In genomic region chr10:105024184-105024583, GRCh38 we compare ENCODE assay signal across 16 cellular contexts.
"Had no signal": no experiment of that assay in that cellular context is flagged by ENCODE, and none has a peak within 500 bp of the region (broad histone marks: within the 10 kb centered on the region; RNA-seq: fewer than 3 reads in every experiment).

No MANE protein-coding gene starts in this region.

- H3K36me3 ChIP-seq: cardiac muscle cell, esophagus squamous epithelium, thoracic aorta, upper lobe of left lung had no signal

- H3K27ac ChIP-seq: cardiac muscle cell, esophagus squamous epithelium, thoracic aorta, upper lobe of left lung had no signal

- DNase-seq: activated B cell treated with CpG ODN at 0.5 μM for 24 hours; activated CD4-positive, alpha-beta memory T cell treated with anti-CD3 and anti-CD28 coated beads, Interleukin-2, amount 10 ng/mL, durations not matched to agents 7 days and 5 days; activated CD4-positive, alpha-beta T cell treated with anti-CD3 and anti-CD28 coated beads for 4 hours; activated CD8-positive, alpha-beta memory T cell treated with anti-CD3 and anti-CD28 coated beads, Interleukin-2, amount 10 ng/mL, durations not matched to agents 7 days and 5 days; effector CD8-positive, alpha-beta T cell; esophagus squamous epithelium; hypothalamus; immature natural killer cell; occipital lobe; posterior cingulate gyrus; stimulated activated naive B cell treated with anti-CD40 and anti-IgM and Interleukin-4, amounts not matched to agents 10 μg/mL and 1 μg/mL and 100 μg/mL, for 72 hours; T-cell; upper lobe of left lung had no signal

- H3K27me3 ChIP-seq: cardiac muscle cell, esophagus squamous epithelium, upper lobe of left lung had no signal

- ATAC-seq: activated CD8-positive, alpha-beta memory T cell treated with anti-CD3 and anti-CD28 coated beads, Interleukin-2, amount 10 ng/mL, durations not matched to agents 7 days and 5 days; natural killer cell treated with Interleukin-12 subunit alpha and Interleukin-12 subunit beta and Interleukin-15 and Interleukin-18, amount 100 ng/mL, for 72 hours; stimulated activated naive B cell treated with anti-CD40 and anti-IgM and Interleukin-4, amounts not matched to agents 10 μg/mL and 1 μg/mL and 100 μg/mL, for 72 hours; T-cell had no signal

- H3K4me3 ChIP-seq: cardiac muscle cell, esophagus squamous epithelium, thoracic aorta, upper lobe of left lung had no signal
